ENCODE assay signal across 1 cellular context in the genomic region with DNA sequence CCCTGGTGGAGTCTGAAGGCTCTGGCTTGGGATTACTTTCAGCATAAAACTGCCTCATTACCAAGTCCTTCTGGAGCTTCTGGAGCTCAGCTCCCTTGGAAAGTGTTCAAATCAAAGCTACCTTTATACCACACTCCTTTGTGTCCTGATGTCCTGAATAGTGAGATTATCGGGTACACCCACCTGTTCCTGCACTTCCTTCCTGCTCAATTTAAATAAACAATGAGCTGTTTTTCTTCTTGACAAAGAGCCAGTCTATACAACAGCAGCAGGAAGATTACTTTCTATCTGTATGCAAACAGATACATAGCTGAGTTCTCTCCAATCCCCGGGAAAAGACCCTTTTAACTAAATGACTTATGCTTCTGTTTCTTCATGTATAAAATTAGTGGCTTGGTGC.
TF ChIP-seq lines count a peak whose summit lies in the region.

No MANE protein-coding gene starts in this region.

TF ChIP-seq in GM23338, 12 proteins besides CTCF, POLR2A, EP300 and RAD21 (continued from another document):
- TF ChIP-seq, protein P1, sequence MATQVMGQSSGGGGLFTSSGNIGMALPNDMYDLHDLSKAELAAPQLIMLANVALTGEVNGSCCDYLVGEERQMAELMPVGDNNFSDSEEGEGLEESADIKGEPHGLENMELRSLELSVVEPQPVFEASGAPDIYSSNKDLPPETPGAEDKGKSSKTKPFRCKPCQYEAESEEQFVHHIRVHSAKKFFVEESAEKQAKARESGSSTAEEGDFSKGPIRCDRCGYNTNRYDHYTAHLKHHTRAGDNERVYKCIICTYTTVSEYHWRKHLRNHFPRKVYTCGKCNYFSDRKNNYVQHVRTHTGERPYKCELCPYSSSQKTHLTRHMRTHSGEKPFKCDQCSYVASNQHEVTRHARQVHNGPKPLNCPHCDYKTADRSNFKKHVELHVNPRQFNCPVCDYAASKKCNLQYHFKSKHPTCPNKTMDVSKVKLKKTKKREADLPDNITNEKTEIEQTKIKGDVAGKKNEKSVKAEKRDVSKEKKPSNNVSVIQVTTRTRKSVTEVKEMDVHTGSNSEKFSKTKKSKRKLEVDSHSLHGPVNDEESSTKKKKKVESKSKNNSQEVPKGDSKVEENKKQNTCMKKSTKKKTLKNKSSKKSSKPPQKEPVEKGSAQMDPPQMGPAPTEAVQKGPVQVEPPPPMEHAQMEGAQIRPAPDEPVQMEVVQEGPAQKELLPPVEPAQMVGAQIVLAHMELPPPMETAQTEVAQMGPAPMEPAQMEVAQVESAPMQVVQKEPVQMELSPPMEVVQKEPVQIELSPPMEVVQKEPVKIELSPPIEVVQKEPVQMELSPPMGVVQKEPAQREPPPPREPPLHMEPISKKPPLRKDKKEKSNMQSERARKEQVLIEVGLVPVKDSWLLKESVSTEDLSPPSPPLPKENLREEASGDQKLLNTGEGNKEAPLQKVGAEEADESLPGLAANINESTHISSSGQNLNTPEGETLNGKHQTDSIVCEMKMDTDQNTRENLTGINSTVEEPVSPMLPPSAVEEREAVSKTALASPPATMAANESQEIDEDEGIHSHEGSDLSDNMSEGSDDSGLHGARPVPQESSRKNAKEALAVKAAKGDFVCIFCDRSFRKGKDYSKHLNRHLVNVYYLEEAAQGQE (IDR thresholded peaks at IDR 0.05; ENCODE audit: unreplicated experiment), result no peak
- TF ChIP-seq ZNF331 (CRISPR knock-in tag; IDR thresholded peaks at IDR 0.05; ENCODE audit: low read depth) (no peak), NANOG (IDR thresholded peaks at IDR 0.05; ENCODE audit: borderline replicate concordance) (0 out of 2 replicates have a peak, but pooled peaks have one; percentile 39), EZH2 (IDR thresholded peaks at IDR 0.05; ENCODE audit: low read depth, unreplicated experiment) (no peak), ZNF114 (CRISPR knock-in tag; IDR thresholded peaks at IDR 0.05) (no peak)
- TF ChIP-seq, protein P2, sequence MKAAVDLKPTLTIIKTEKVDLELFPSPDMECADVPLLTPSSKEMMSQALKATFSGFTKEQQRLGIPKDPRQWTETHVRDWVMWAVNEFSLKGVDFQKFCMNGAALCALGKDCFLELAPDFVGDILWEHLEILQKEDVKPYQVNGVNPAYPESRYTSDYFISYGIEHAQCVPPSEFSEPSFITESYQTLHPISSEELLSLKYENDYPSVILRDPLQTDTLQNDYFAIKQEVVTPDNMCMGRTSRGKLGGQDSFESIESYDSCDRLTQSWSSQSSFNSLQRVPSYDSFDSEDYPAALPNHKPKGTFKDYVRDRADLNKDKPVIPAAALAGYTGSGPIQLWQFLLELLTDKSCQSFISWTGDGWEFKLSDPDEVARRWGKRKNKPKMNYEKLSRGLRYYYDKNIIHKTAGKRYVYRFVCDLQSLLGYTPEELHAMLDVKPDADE (IDR thresholded peaks at IDR 0.05), result no peak
